In genomic region chr3:170697803-170698350, GRCh38 we compare ENCODE assay signal across 16 cellular contexts.
DNase-seq lines count a peak whose midpoint lies in the region; ATAC-seq and TF ChIP-seq lines count a peak whose summit lies in the region.
"Had no signal": no experiment of that assay in that cellular context is flagged by ENCODE, and none has a peak within 500 bp of the region (broad histone marks: within the 10 kb centered on the region; RNA-seq: fewer than 3 reads in every experiment).

No MANE protein-coding gene starts in this region.

- H3K9me3 ChIP-seq in IMR-90 (ENCODE audit: control insufficient read depth, insufficient read depth, low read length) (no peaks in the 10 kb centered on the region), lower lobe of right lung (no peaks in the 10 kb centered on the region)

- POLR2A ChIA-PET in IMR-90 (lab: Charles Lee; ENCODE audit: unreplicated experiment), result interaction anchor here (0.6 kb wide), 1 partner anchor 105 kb away, joined by 3 read pairs; no protein-coding TSS in a partner anchor
- POLR2A ChIA-PET in MCF 10A (lab: Yijun Ruan, JAX), result interaction anchor here (0.6 kb wide), 1 partner anchor 280 kb away, joined by 3 read pairs; no protein-coding TSS in a partner anchor

- TF ChIP-seq CTCF in IMR-90 (conservative IDR thresholded peaks at IDR 0.05; ENCODE audit: low read depth, low read length) (no peak), MCF 10A (IDR thresholded peaks at IDR 0.05; ENCODE audit: unreplicated experiment) (no peak), CD14-positive monocyte (IDR thresholded peaks at IDR 0.05) (no peak), lower lobe of right lung (IDR thresholded peaks at IDR 0.05) (no peak)

- no CpG with 5 or more reads among the region's 4 CpGs for WGBS in IMR-90 (ENCODE audit: extremely low coverage in 2 of 2, insufficient read length in 1 of 2), 2 experiments

- H2BK20ac ChIP-seq in IMR-90 (ENCODE audit: low read depth, low read length), result peak overlapping the region; percentile 43; the same call in 1 of the 2 replicates

- H3K4ac ChIP-seq in IMR-90 (ENCODE audit: low read depth, low read length), result peak overlapping the region; percentile 43; the same call in 1 of the 2 replicates

- ATAC-seq in IMR-90 (ENCODE audit: low read depth) (no peak), GM21526 (IDR thresholded peaks at IDR 0.05; ENCODE audit: low FRiP score, unreplicated experiment) (no peak), lower lobe of right lung (no peak)
- ATAC-seq: foreskin keratinocyte had no signal

- H3K4me1 Mint-ChIP-seq in MCF 10A (ENCODE audit: insufficient read depth, unreplicated experiment) (peaks cover 3% of the 10 kb centered on the region), CD14-positive monocyte (no peaks in the 10 kb centered on the region)
- H3K4me1 Mint-ChIP-seq: activated B cell treated with CpG ODN at 0.5 μM for 24 hours had no signal

- H4K8ac ChIP-seq in IMR-90 (ENCODE audit: low read depth in 2 of 2, low read length in 2 of 2), result no peak overlapping the region

- H3K27me3 Mint-ChIP-seq in MCF 10A (ENCODE audit: insufficient read depth, unreplicated experiment), result no peaks in the 10 kb centered on the region
- peaks cover 0 to 3% (median 0%) of the 10 kb centered on the region in 3 donors for H3K27me3 Mint-ChIP-seq in CD14-positive monocyte (ENCODE audit: low read depth in 3 of 3)

- H2BK120ac ChIP-seq in IMR-90 (ENCODE audit: low read depth, low read length), result peak overlapping the region; percentile 64

- no peaks in the 10 kb centered on the region for H3K36me3 ChIP-seq in IMR-90 (ENCODE audit: control insufficient read depth, insufficient read depth, low read length)
- no peaks in the 10 kb centered on the region for H3K36me3 ChIP-seq in lower lobe of right lung
- H3K36me3 ChIP-seq: cardiac muscle cell had no signal

- in situ Hi-C loops in IMR-90 (cut with MboI; ENCODE audit: low sequenced_read_pairs), result loop anchor here (10.0 kb wide), 1 partner anchor 273 kb away; no protein-coding TSS in a partner anchor

- H3K56ac ChIP-seq in IMR-90 (ENCODE audit: extremely low read depth, insufficient read depth, low read length), result no peak overlapping the region

- 0 out of 2 replicates have a peak overlapping the region, but pooled peaks have one; percentile 16 for H3K23ac ChIP-seq in IMR-90 (ENCODE audit: low read depth, low read length)

- no peaks in the 10 kb centered on the region for H4K20me1 ChIP-seq in IMR-90 (ENCODE audit: insufficient read depth, low read length)

- peak overlapping the region; percentile 44; the same call in 1 of the 3 replicates for H2BK15ac ChIP-seq in IMR-90 (ENCODE audit: low read depth, low read length)

- BruUV-seq in IMR-90 (replicated peaks; lab: Mats Ljungman, UMichigan) (no TSS peak), MCF 10A (replicated peaks; lab: Mats Ljungman, UMichigan) (no TSS peak)

- no peak overlapping the region for H4K91ac ChIP-seq in IMR-90 (ENCODE audit: insufficient read depth, low read depth, low read length)

- H3K27ac Mint-ChIP-seq in MCF 10A (ENCODE audit: low read depth, unreplicated experiment) (no peak overlapping the region), CD14-positive monocyte (no peak overlapping the region)
- H3K27ac Mint-ChIP-seq: activated B cell treated with CpG ODN at 0.5 μM for 24 hours had no signal

- H3K4me3 Mint-ChIP-seq in MCF 10A (ENCODE audit: unreplicated experiment) (no peak overlapping the region), CD14-positive monocyte (no peak overlapping the region)
- H3K4me3 Mint-ChIP-seq: activated B cell treated with CpG ODN at 0.5 μM for 24 hours had no signal

- H3K27ac ChIP-seq in IMR-90 (ENCODE audit: insufficient read depth, low read length) (no peak overlapping the region), lower lobe of right lung (no peak overlapping the region)
- H3K27ac ChIP-seq: cardiac muscle cell, foreskin keratinocyte, KMS-11 had no signal

- no peak overlapping the region for H2AFZ ChIP-seq in IMR-90 (replicated peaks; ENCODE audit: low read length, poor library complexity)

- no peak overlapping the region for H3K9ac ChIP-seq in IMR-90 (ENCODE audit: low read depth, low read length)
- H3K9ac ChIP-seq: KMS-11 had no signal

- H3K4me1 ChIP-seq in IMR-90 (ENCODE audit: control insufficient read depth, insufficient read depth, low read length) (peaks cover 5% of the 10 kb centered on the region), lower lobe of right lung (no peaks in the 10 kb centered on the region)

- H2AK9ac ChIP-seq in IMR-90 (replicated peaks; ENCODE audit: low read depth, low read length, poor library complexity), result no peak overlapping the region

- intact Hi-C loops in IMR-90 (cut with micrococcal nuclease), result no loop called here
- intact Hi-C loops in MCF 10A (cut with micrococcal nuclease), result no loop called here
- intact Hi-C loops in CD14-positive monocyte (cut with micrococcal nuclease), result no loop called here
- intact Hi-C loops in lower lobe of right lung (cut with DNase I), result no loop called here

- H4K5ac ChIP-seq in IMR-90 (ENCODE audit: low read depth, low read length), result no peak overlapping the region

- no peaks in the 10 kb centered on the region for H3K79me1 ChIP-seq in IMR-90 (ENCODE audit: low read depth in 1 of 2, low read length in 2 of 2)

- H3K4me2 ChIP-seq in IMR-90 (ENCODE audit: low read depth, low read length), result no peak overlapping the region
- H3K4me2 ChIP-seq: KMS-11, smooth muscle cell had no signal

- no peak for TF ChIP-seq RAD21 in IMR-90 (IDR thresholded peaks at IDR 0.05; ENCODE audit: low read length)

- CTCF ChIA-PET in IMR-90 (lab: Yijun Ruan, JAX) (no interaction called here), MCF 10A (lab: Yijun Ruan, JAX) (interaction anchor here (0.5 to 1.4 kb wide), 4 partner anchors 26 to 206 kb away, joined by 3 to 4 read pairs (median 3); no protein-coding TSS in a partner anchor)

- 0 out of 2 replicates have a peak overlapping the region, but pooled peaks have one; percentile 31 for H3K14ac ChIP-seq in IMR-90 (replicated peaks; ENCODE audit: low read depth, low read length)

- no peaks in the 10 kb centered on the region for H3K27me3 ChIP-seq in IMR-90 (ENCODE audit: control insufficient read depth, insufficient read depth, low read length)
- no peaks in the 10 kb centered on the region for H3K27me3 ChIP-seq in lower lobe of right lung (ENCODE audit: low read depth)
- H3K27me3 ChIP-seq: cardiac muscle cell, foreskin keratinocyte had no signal

- H2AK5ac ChIP-seq in IMR-90 (ENCODE audit: low read depth, low read length), result no peak overlapping the region

- H3K9me3 Mint-ChIP-seq in MCF 10A (ENCODE audit: unreplicated experiment) (peaks cover 6% of the 10 kb centered on the region), CD14-positive monocyte (no peaks in the 10 kb centered on the region)
- H3K9me3 Mint-ChIP-seq: activated B cell treated with CpG ODN at 0.5 μM for 24 hours had no signal

- H3K36me3 Mint-ChIP-seq in MCF 10A (ENCODE audit: insufficient read depth, unreplicated experiment) (peaks cover 5% of the 10 kb centered on the region), CD14-positive monocyte (no peaks in the 10 kb centered on the region)

- peaks cover 3% of the 10 kb centered on the region; the same call in 1 of the 2 replicates for H3K9me1 ChIP-seq in IMR-90 (ENCODE audit: insufficient read depth, low read length)

- H3K18ac ChIP-seq in IMR-90 (ENCODE audit: low read depth, low read length), result no peak overlapping the region

- H3K4me3 ChIP-seq in IMR-90 (ENCODE audit: insufficient read depth, low read depth, low read length), result no peak overlapping the region
- no peak overlapping the region for H3K4me3 ChIP-seq in lower lobe of right lung
- H3K4me3 ChIP-seq: cardiac muscle cell, smooth muscle cell had no signal

- H2BK5ac ChIP-seq in IMR-90 (ENCODE audit: low read depth, low read length, poor library complexity, severe bottlenecking), result no peak overlapping the region

- TF ChIP-seq POLR2A in IMR-90 (IDR thresholded peaks at IDR 0.05; ENCODE audit: low read depth, low read length), result no peak

- dilution Hi-C loops in IMR-90 (cut with HindIII; ENCODE audit: low sequenced_read_pairs, unreplicated experiment), result no loop called here

- peak; percentile 48 for DNase-seq in COLO668 (lab: John Stamatoyannopoulos, UW; ENCODE audit: unreplicated experiment)
- no peak for DNase-seq in IMR-90
- peak; percentile 90 for DNase-seq in NCI-H510A treated with DMSO at 0.1 percent for 48 hours (lab: John Stamatoyannopoulos, UW)
- DNase-seq in iPS-NIHi7 (ENCODE audit: extremely low spot score), result peak; percentile 17
- no peak for DNase-seq in MCF 10A (ENCODE audit: unreplicated experiment)
- no peak for DNase-seq in CD14-positive monocyte (ENCODE audit: low spot score)
- no peak for DNase-seq in lower lobe of right lung
- DNase-seq: activated B cell treated with CpG ODN at 0.5 μM for 24 hours; activated naive CD4-positive, alpha-beta T cell treated with anti-CD3 and anti-CD28 coated beads, Interleukin-2, amount 50 U/mL, for 16 hours; foreskin keratinocyte; midbrain; NCI-H2029 treated with DMSO at 0.1 percent for 48 hours had no signal

TF ChIP-seq in IMR-90, 13 proteins besides CTCF, POLR2A, EP300 and RAD21:
- TF ChIP-seq, protein P1, sequence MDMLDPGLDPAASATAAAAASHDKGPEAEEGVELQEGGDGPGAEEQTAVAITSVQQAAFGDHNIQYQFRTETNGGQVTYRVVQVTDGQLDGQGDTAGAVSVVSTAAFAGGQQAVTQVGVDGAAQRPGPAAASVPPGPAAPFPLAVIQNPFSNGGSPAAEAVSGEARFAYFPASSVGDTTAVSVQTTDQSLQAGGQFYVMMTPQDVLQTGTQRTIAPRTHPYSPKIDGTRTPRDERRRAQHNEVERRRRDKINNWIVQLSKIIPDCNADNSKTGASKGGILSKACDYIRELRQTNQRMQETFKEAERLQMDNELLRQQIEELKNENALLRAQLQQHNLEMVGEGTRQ (IDR thresholded peaks at IDR 0.05; ENCODE audit: low read depth, low read length), result no peak

Comparison
In these comparisons a context has a peak if more than half of its experiments do, and no peak if none do; other contexts are left out.
1. DNase-seq: peak in COLO668 (single experiment), NCI-H510A treated with DMSO at 0.1 percent for 48 hours (single experiment) and iPS-NIHi7 (single experiment); none in IMR-90 (single experiment), MCF 10A (single experiment), CD14-positive monocyte (single experiment) and lower lobe of right lung (single experiment).